Comparison of ENCODE assay signal across 14 cellular contexts in the genomic region with DNA sequence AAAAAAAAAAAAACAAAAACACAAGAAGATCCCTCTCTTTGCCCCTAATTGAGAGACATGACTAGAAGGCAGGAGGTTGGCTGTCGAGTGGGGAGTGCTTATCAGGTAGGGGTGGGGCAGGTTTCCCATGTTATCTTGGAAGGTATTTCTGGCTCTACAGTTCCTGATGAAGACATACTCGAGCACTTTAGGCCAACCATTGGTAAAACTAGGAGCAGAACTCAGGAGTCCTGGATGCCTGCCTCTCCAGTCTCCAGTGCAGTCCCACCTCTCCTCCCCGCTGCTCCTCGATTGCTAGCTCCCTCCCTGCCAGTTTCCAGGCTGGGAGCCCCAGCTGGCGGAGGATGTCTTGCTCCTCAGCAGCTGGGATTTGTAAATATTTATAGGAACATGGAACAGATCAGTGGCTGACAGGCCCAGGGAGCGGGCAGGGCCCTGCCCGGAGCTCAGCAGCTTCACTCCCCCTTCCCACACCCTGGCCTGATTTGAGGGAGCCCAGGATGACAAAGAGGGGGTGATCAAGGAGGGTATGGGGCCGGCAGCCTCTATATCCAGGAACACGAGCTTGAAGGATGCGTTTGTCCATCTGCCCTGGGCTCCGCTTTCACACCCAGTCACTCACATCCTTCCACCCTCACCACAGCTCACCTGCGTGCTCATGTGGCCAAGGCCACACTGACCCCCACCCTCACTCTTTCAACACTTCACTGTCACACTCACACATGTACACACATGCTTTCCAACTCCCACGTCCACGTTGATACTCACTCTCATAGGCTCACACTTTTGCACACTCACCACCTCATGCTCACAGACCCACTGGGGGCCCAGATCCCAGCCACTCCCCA. TPM values are rescaled to one million over a fixed set of nuclear protein-coding genes. Genes with fewer than 3 reads are reported as not detected.
DNase-seq lines count a peak whose midpoint lies in the region; ATAC-seq, FAIRE-seq and TF ChIP-seq lines count a peak whose summit lies in the region.
"Had no signal": no experiment of that assay in that cellular context is flagged by ENCODE, and none has a peak within 500 bp of the region (broad histone marks: within the 10 kb centered on the region; RNA-seq: fewer than 3 reads in every experiment).

No MANE protein-coding gene starts in this region.

- no peak for FAIRE-seq in K562 (lab: Jason Lieb, UNC)
- FAIRE-seq: endometrium, GM19239 had no signal

- H4K20me1 ChIP-seq in K562 (replicated peaks; ENCODE audit: control insufficient read depth, insufficient read depth, low read length) (peaks cover 8% of the 10 kb centered on the region), SK-N-SH (ENCODE audit: insufficient read depth) (no peaks in the 10 kb centered on the region)

- no peak overlapping the region for H3K4me2 ChIP-seq in K562 (ENCODE audit: insufficient read depth, low read length)
- no peak overlapping the region for H3K4me2 ChIP-seq in SK-N-SH

- no peaks in the 10 kb centered on the region for H3K9me2 ChIP-seq in SK-N-SH

- TF ChIP-seq CTCF in K562 (IDR thresholded peaks at IDR 0.05 in 2 of 3, conservative IDR thresholded peaks at IDR 0.05 in 1 of 3; ENCODE audit: insufficient read depth in 2 of 3, low read depth in 1 of 3, low read length in 3 of 3), result no peak
- no peak for TF ChIP-seq CTCF in stomach (IDR thresholded peaks at IDR 0.05)
- TF ChIP-seq CTCF in SK-N-SH (IDR thresholded peaks at IDR 0.05), result no peak

- CTCF ChIA-PET in K562 (lab: Yijun Ruan, JAX; ENCODE audit: low intra/inter-chr PET ratio), result no interaction called here
- CTCF ChIA-PET in SK-N-SH (lab: Yijun Ruan, JAX), result interaction anchor here (1.0 to 3.3 kb wide), 8 partner anchors 10 to 152 kb away, joined by 3 to 20 read pairs (median 7); partner anchors contain the start of gene PLCD3

- H3K27ac ChIP-seq in K562 (ENCODE audit: extremely low read depth, low read depth, low read length), result no peak overlapping the region
- peak overlapping the region; percentile 46 for H3K27ac ChIP-seq in right cardiac atrium (ENCODE audit: low read length)
- H3K27ac ChIP-seq in stomach, result peak overlapping the region in 4 of 5 donors; percentile 11 to 73 (median 59)
- H3K27ac ChIP-seq in SK-N-SH (ENCODE audit: low read depth in 2 of 2, low read length in 1 of 2), result no peak overlapping the region
- H3K27ac ChIP-seq: upper lobe of right lung had no signal

- in situ Hi-C loops in K562 (cut with MboI), result no loop called here

- TF ChIP-seq POLR2A in K562 (conservative IDR thresholded peaks at IDR 0.05), result no peak
- no peak for TF ChIP-seq POLR2A in stomach (IDR thresholded peaks at IDR 0.05)

- H3K36me3 ChIP-seq in K562 (ENCODE audit: control insufficient read depth, insufficient read depth, low read length) (no peaks in the 10 kb centered on the region), stomach (no peaks in the 10 kb centered on the region), SK-N-SH (replicated peaks in 1 of 2; ENCODE audit: control insufficient read depth in 1 of 2, insufficient read depth in 2 of 2, low read length in 1 of 2) (no peaks in the 10 kb centered on the region)
- H3K36me3 ChIP-seq: spleen, upper lobe of right lung had no signal

- intact Hi-C loops in K562 (cut with micrococcal nuclease), result no loop called here
- intact Hi-C loops in right cardiac atrium (cut with DNase I), result no loop called here
- intact Hi-C loops in stomach (cut with DNase I; ENCODE audit: low total_unique reads), result no loop called here

- DNase-seq in NCI-H2227 (lab: John Stamatoyannopoulos, UW; ENCODE audit: unreplicated experiment), result peak; percentile 23
- no peak for DNase-seq in NCI-H2227 treated with DMSO at 0.1 percent for 48 hours (lab: John Stamatoyannopoulos, UW)
- peak in 1 of 4 experiments; percentile 41 for DNase-seq in K562 (ENCODE audit: extremely low read depth in 1 of 4, low spot score in 3 of 4)
- peak in 2 of 3 donors; percentile 63 to 70 for DNase-seq in right cardiac atrium
- no peak for DNase-seq in stomach
- no peak for DNase-seq in SK-N-SH
- DNase-seq: activated B cell treated with CpG ODN at 0.5 μM for 24 hours, naive B cell, spleen, upper lobe of right lung had no signal

- no peaks in the 10 kb centered on the region for H3K9me1 ChIP-seq in K562 (ENCODE audit: control insufficient read depth, insufficient read depth, low read length)

- H3K9ac ChIP-seq in K562 (ENCODE audit: insufficient read depth in 1 of 2, low read depth in 2 of 2, low read length in 2 of 2) (peak overlapping the region in 1 of 2 experiments; percentile 69; a peak in 2 of 4 replicates), SK-N-SH (no peak overlapping the region)

- no peak overlapping the region for H3K4me3 ChIP-seq in K562
- H3K4me3 ChIP-seq in right cardiac atrium (ENCODE audit: low read length), result no peak overlapping the region
- no peak overlapping the region for H3K4me3 ChIP-seq in stomach
- H3K4me3 ChIP-seq in SK-N-SH (ENCODE audit: low read depth in 2 of 2, low read length in 1 of 2), result no peak overlapping the region
- H3K4me3 ChIP-seq: spleen, upper lobe of right lung had no signal

- TF ChIP-seq EP300 in K562 (IDR thresholded peaks at IDR 0.05; ENCODE audit: low read length) (no peak), stomach (IDR thresholded peaks at IDR 0.05) (no peak), SK-N-SH (IDR thresholded peaks at IDR 0.05; ENCODE audit: borderline replicate concordance in 1 of 2, low read depth in 1 of 2, low read length in 1 of 2) (no peak)

- no peaks in the 10 kb centered on the region for H3K79me2 ChIP-seq in K562 (ENCODE audit: control insufficient read depth, insufficient read depth, low read length)
- H3K79me2 ChIP-seq in SK-N-SH (ENCODE audit: insufficient read depth), result no peaks in the 10 kb centered on the region

- H3K9me3 ChIP-seq in K562 (replicated peaks; ENCODE audit: control insufficient read depth, insufficient read depth, low read depth, low read length) (no peaks in the 10 kb centered on the region), right cardiac atrium (ENCODE audit: control insufficient read depth, low read length) (no peaks in the 10 kb centered on the region), stomach (no peaks in the 10 kb centered on the region), SK-N-SH (no peaks in the 10 kb centered on the region)
- H3K9me3 ChIP-seq: spleen, upper lobe of right lung had no signal

- H3K27me3 ChIP-seq in K562 (ENCODE audit: control insufficient read depth in 2 of 2, insufficient read depth in 2 of 2, low read length in 2 of 2) (peaks cover 27 to 62% of the 10 kb centered on the region in 2 experiments), right cardiac atrium (ENCODE audit: control insufficient read depth, insufficient read depth) (no peaks in the 10 kb centered on the region), stomach (peaks cover 0 to 43% (median 0%) of the 10 kb centered on the region in 3 donors), SK-N-SH (ENCODE audit: insufficient read depth) (no peaks in the 10 kb centered on the region)

- no peak overlapping the region for H2AFZ ChIP-seq in K562 (ENCODE audit: low read depth, low read length)
- no peak overlapping the region for H2AFZ ChIP-seq in SK-N-SH (ENCODE audit: low read depth)

- WGBS in K562 (ENCODE audit: insufficient coverage, low coverage, missing lambda C conversion rate), result 3% methylated on average over 14 of the region's 14 CpGs
- WGBS in right cardiac atrium, result 36% methylated on average over 14 of the region's 14 CpGs
- WGBS in stomach, 5 donors, result 27 to 44% (median 29%) methylated on average over 10 to 14 of the region's 14 CpGs
- 80% methylated on average over 10 of the region's 14 CpGs for WGBS in SK-N-SH (ENCODE audit: low lambda C conversion rate)

- H3K4me1 ChIP-seq in K562 (replicated peaks in 1 of 2; ENCODE audit: control insufficient read depth in 2 of 2, insufficient read depth in 2 of 2, low read length in 2 of 2), result peaks cover 3 to 12% of the 10 kb centered on the region in 2 experiments; a peak in 4 of 5 replicates
- no peaks in the 10 kb centered on the region for H3K4me1 ChIP-seq in right cardiac atrium (ENCODE audit: control insufficient read depth, insufficient read depth, low read length)
- H3K4me1 ChIP-seq in stomach, result peaks cover 31 to 56% (median 45%) of the 10 kb centered on the region in 4 donors
- H3K4me1 ChIP-seq in SK-N-SH (ENCODE audit: control insufficient read depth in 1 of 2, insufficient read depth in 2 of 2, low read depth in 1 of 2, low read length in 1 of 2), result peaks cover 0 to 18% of the 10 kb centered on the region in 2 experiments; a peak in 1 of 4 replicates

- POLR2A ChIA-PET in K562 (lab: Yijun Ruan, JAX), result interaction anchor here (0.7 to 1.5 kb wide), 3 partner anchors 11 to 33 kb away, joined by 3 read pairs; partner anchors contain the start of gene KIF18B
- POLR2A ChIA-PET in SK-N-SH (lab: Yijun Ruan, JAX), result interaction anchor here (0.8 kb wide), 1 partner anchor 48 kb away, joined by 3 read pairs; no protein-coding TSS in a partner anchor

- TF ChIP-seq RAD21 in K562 (CRISPR knock-in tag; conservative IDR thresholded peaks at IDR 0.05 in 1 of 2, IDR thresholded peaks at IDR 0.05 in 1 of 2), result no peak
- no peak for TF ChIP-seq RAD21 in SK-N-SH (IDR thresholded peaks at IDR 0.05; ENCODE audit: low read length)

- peak; percentile 35; the same call in 1 of the 3 replicates for ATAC-seq in K562
- ATAC-seq in right cardiac atrium, result peak; percentile 10 to 11
- no peak for ATAC-seq in GM18511 (IDR thresholded peaks at IDR 0.05; ENCODE audit: unreplicated experiment)
- no peak for ATAC-seq in GM21737 (IDR thresholded peaks at IDR 0.05; ENCODE audit: unreplicated experiment)
- ATAC-seq: upper lobe of right lung had no signal

- H3F3A ChIP-seq in SK-N-SH (replicated peaks; ENCODE audit: insufficient read depth), result no peaks in the 10 kb centered on the region

- BruUV-seq in K562 (replicated peaks; lab: Mats Ljungman, UMichigan), result no TSS peak

RNA-seq across cellular contexts. Expression of gene C1QL1, which starts 11.5 kb away (rescaled TPM):
- total RNA-seq in K562 (2011; cell fraction: chromatin; rRNA removed; ENCODE audit: low replicate concordance), result not detected in 2 replicates
- 0.26 and 0.33 TPM in 2 replicates for total RNA-seq in K562 (2011; cell fraction: nucleolus; rRNA removed)
- total RNA-seq in K562 (2011; cell fraction: nucleoplasm; rRNA removed), result not detected in 2 replicates
- total RNA-seq in K562 (2014; rRNA removed) (0.09 TPM in 1 of 2 replicates, not detected in the other), K562 (2014; rRNA removed; fragmentation: Illumina TruSeq; extraction: Trizol) (not detected in 2 replicates), K562 (2015; rRNA removed; fragmentation: Illumina TruSeq; extraction: Trizol) (not detected in 2 replicates), K562 (2021) (not detected in 2 replicates), right cardiac atrium (1 to 10 TPM in 3 of 4 donors, under 1 TPM in 1; 0.81 to 1.7 (median 1.6) TPM), stomach (10 to 100 TPM in 2 of 5 donors, 1 to 10 TPM in 2, not detected in 1; 2.2 to 16.3 (median 8.1) TPM)
- polyA plus RNA-seq in K562 (2011; rRNA removed) (0.05 and 0.07 TPM in 2 replicates), K562 (2014; fragmentation: Illumina TruSeq; extraction: Trizol) (not detected in 2 replicates), K562 (2014; fragmentation: Nextera tagmentation; extraction: Ambion mirVana) (not detected), K562 (2014; rRNA removed) (0.12 and 0.27 TPM in 2 replicates), right cardiac atrium (2.0 TPM), stomach (1 to 10 TPM; 2.9 to 8.6 (median 5.2) TPM), SK-N-SH (2012; rRNA removed) (5.4 and 11.9 TPM in 2 replicates)
- polyA plus RNA-seq in K562 (2011; cell fraction: cytosol; rRNA removed), result 0.04 and 0.39 TPM in 2 replicates
- not detected in 2 replicates for polyA plus RNA-seq in K562 (2011; cell fraction: nucleus; rRNA removed)
- polyA plus RNA-seq in K562 (2012), result 0.13 and 0.29 TPM in 2 replicates
- not detected in 2 replicates for polyA minus RNA-seq in K562 (2011; rRNA and poly(A)+ RNA removed)
- polyA minus RNA-seq in K562 (2011; cell fraction: cytosol; rRNA and poly(A)+ RNA removed), result not detected in 2 replicates
- not detected in 2 replicates for polyA minus RNA-seq in K562 (2011; cell fraction: nucleus; rRNA and poly(A)+ RNA removed)
- polyA plus RNA-seq in SK-N-SH (2012; cell fraction: cytosol; rRNA removed), result 4.7 and 10.1 TPM in 2 replicates
- polyA plus RNA-seq in SK-N-SH (2012; cell fraction: nucleus; rRNA removed), result 3.3 and 3.6 TPM in 2 replicates
- total RNA-seq: activated B cell treated with CpG ODN at 0.5 μM for 24 hours had no signal

RNA-seq across cellular contexts. Expression of gene KIF18B, which starts 32.1 kb away (rescaled TPM):
- total RNA-seq in K562 (2011; cell fraction: chromatin; rRNA removed; ENCODE audit: low replicate concordance), result 142 and 262 TPM in 2 replicates
- total RNA-seq in K562 (2011; cell fraction: nucleolus; rRNA removed), result 144 and 163 TPM in 2 replicates
- 146 and 190 TPM in 2 replicates for total RNA-seq in K562 (2011; cell fraction: nucleoplasm; rRNA removed)
- total RNA-seq in K562 (2014; rRNA removed) (12.2 and 13.5 TPM in 2 replicates), K562 (2014; rRNA removed; fragmentation: Illumina TruSeq; extraction: Trizol) (5.6 and 8.4 TPM in 2 replicates), K562 (2015; rRNA removed; fragmentation: Illumina TruSeq; extraction: Trizol) (13.2 and 13.7 TPM in 2 replicates), K562 (2021) (39.5 and 42.8 TPM in 2 replicates), right cardiac atrium (1 to 10 TPM in 3 of 4 donors, under 1 TPM in 1; 0.08 to 1.4 (median 1.1) TPM), stomach (10 to 100 TPM in 1 of 5 donors, 1 to 10 TPM in 1, under 1 TPM in 2, not detected in 1; 0.58 to 12.2 (median 2.0) TPM)
- polyA plus RNA-seq in K562 (2011; rRNA removed) (19.6 and 45.5 TPM in 2 replicates), K562 (2014; fragmentation: Illumina TruSeq; extraction: Trizol) (23.2 and 28.8 TPM in 2 replicates), K562 (2014; fragmentation: Nextera tagmentation; extraction: Ambion mirVana) (1 to 10 TPM; 2.0 to 3.0 TPM), K562 (2014; rRNA removed) (32.2 and 42.7 TPM in 2 replicates), right cardiac atrium (0.25 TPM), stomach (1 to 10 TPM in 2 of 3 donors, under 1 TPM in 1; 0.15 to 2.2 (median 1.2) TPM), SK-N-SH (2012; rRNA removed) (12.6 and 14.7 TPM in 2 replicates)
- polyA plus RNA-seq in K562 (2011; cell fraction: cytosol; rRNA removed), result 23.9 TPM in 2 replicates
- 91.3 and 126 TPM in 2 replicates for polyA plus RNA-seq in K562 (2011; cell fraction: nucleus; rRNA removed)
- 15.1 and 19.2 TPM in 2 replicates for polyA plus RNA-seq in K562 (2012)
- polyA minus RNA-seq in K562 (2011; rRNA and poly(A)+ RNA removed), result 16.5 and 16.9 TPM in 2 replicates
- 15.9 and 24.5 TPM in 2 replicates for polyA minus RNA-seq in K562 (2011; cell fraction: cytosol; rRNA and poly(A)+ RNA removed)
- 31.2 and 36.0 TPM in 2 replicates for polyA minus RNA-seq in K562 (2011; cell fraction: nucleus; rRNA and poly(A)+ RNA removed)
- polyA plus RNA-seq in SK-N-SH (2012; cell fraction: cytosol; rRNA removed), result 4.0 and 7.1 TPM in 2 replicates
- 40.0 and 52.6 TPM in 2 replicates for polyA plus RNA-seq in SK-N-SH (2012; cell fraction: nucleus; rRNA removed)

Comparison
In these comparisons a context has a peak if more than half of its experiments do, and no peak if none do; other contexts are left out.
1. DNase-seq: peak in NCI-H2227 (single experiment) and right cardiac atrium (2 of 3); none in NCI-H2227 treated with DMSO at 0.1 percent for 48 hours (single experiment), stomach (single experiment) and SK-N-SH (single experiment).
2. ATAC-seq: peak in K562 (single experiment) and right cardiac atrium (2 of 2); none in GM18511 (single experiment) and GM21737 (single experiment).
3. H3K27ac ChIP-seq: peak in right cardiac atrium (single experiment) and stomach (4 of 5); none in K562 (single experiment) and SK-N-SH (0 of 2).